Comparison of ENCODE assay signal across 22 cellular contexts in genomic region chr2:84202166-84202565, GRCh38.
"Had no signal": no experiment of that assay in that cellular context is flagged by ENCODE, and none has a peak within 500 bp of the region (broad histone marks: within the 10 kb centered on the region; RNA-seq: fewer than 3 reads in every experiment).

No MANE protein-coding gene starts in this region.

- DNase-seq: hippocampal formation; kidney; left colon; left lung; lower lobe of right lung; mammary epithelial cell; mesenchymal stem cell; naive thymus-derived CD8-positive, alpha-beta T cell; nucleus accumbens; pancreas; posterior cingulate gyrus; retina; right cardiac atrium; spleen; stimulated activated CD4-positive, alpha-beta T cell treated with anti-CD3 and anti-CD28 coated beads, Interleukin-4, amount 100 ng/mL, for 24 hours; stimulated activated naive CD4-positive, alpha-beta T cell; tibial artery; trophoblast cell; upper lobe of right lung; uterus had no signal

- ATAC-seq: left colon; left lung; lower lobe of right lung; naive thymus-derived CD8-positive, alpha-beta T cell; pancreas; right cardiac atrium; sciatic nerve; stimulated activated effector memory CD8-positive, alpha-beta T cell treated with anti-CD3 and anti-CD28 coated beads, Interleukin-12 subunit alpha, Interleukin-12 subunit beta, amount 100 ng/mL, for 72 hours; upper lobe of right lung had no signal
